ENCODE assay signal across 24 cellular contexts in the genomic region with DNA sequence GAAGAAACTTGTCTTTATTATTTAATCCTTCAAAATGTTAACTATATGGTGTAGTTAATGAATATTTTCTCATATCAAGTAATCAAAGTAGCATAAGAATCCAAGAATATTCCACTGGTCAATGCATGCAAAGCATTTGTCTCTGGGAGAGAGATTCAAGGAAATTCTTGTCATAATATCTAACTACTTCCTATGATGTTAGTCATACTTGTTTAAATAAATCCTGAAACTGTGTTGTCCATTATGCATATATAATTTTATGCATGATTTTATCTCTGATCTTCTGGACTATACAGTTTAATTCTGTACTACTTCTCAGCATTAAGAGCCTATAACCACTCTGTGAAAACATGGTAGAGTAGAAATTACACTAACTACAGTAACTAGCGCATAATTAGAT.
A peak's percentile ranks its signal among the peaks of the same experiment; 100 is the strongest.
DNase-seq lines count a peak whose midpoint lies in the region; ATAC-seq, FAIRE-seq and TF ChIP-seq lines count a peak whose summit lies in the region.
"Had no signal": no experiment of that assay in that cellular context is flagged by ENCODE, and none has a peak within 500 bp of the region (broad histone marks: within the 10 kb centered on the region; RNA-seq: fewer than 3 reads in every experiment).

No MANE protein-coding gene starts in this region.

- H3K36me3 Mint-ChIP-seq in astrocyte (ENCODE audit: low read depth, unreplicated experiment) = peaks cover 2% of the 10 kb centered on the region
- H3K36me3 Mint-ChIP-seq: CD14-positive monocyte had no signal

- no peaks in the 10 kb centered on the region for H3K27me3 ChIP-seq in astrocyte (ENCODE audit: insufficient read depth, low read length)
- H3K27me3 ChIP-seq: BE2C; BLaER1 treated with 17β-estradiol and CSF1 and Interleukin-3, amounts not matched to agents 10 nM and 100 nM had no signal

- no peaks in the 10 kb centered on the region for H3K4me1 Mint-ChIP-seq in astrocyte (ENCODE audit: low read depth, unreplicated experiment)
- H3K4me1 Mint-ChIP-seq: CD14-positive monocyte; CD8-positive, alpha-beta memory T cell had no signal

- H3K9ac ChIP-seq in astrocyte (ENCODE audit: low read length) = no peak overlapping the region
- H3K9ac ChIP-seq: BLaER1 treated with 17β-estradiol and CSF1 and Interleukin-3, amounts not matched to agents 10 nM and 100 nM had no signal

- no peaks in the 10 kb centered on the region for H3K79me2 ChIP-seq in astrocyte (ENCODE audit: insufficient read depth, low read length)

- H3K9me3 ChIP-seq in astrocyte (ENCODE audit: insufficient read depth, low read depth, low read length) = no peaks in the 10 kb centered on the region
- H3K9me3 ChIP-seq: BE2C had no signal

- H4K20me1 ChIP-seq in astrocyte (ENCODE audit: insufficient read depth, low read length) = no peaks in the 10 kb centered on the region
- H4K20me1 ChIP-seq: BLaER1 treated with 17β-estradiol and CSF1 and Interleukin-3, amounts not matched to agents 10 nM and 100 nM had no signal

- no peak overlapping the region for H3K4me3 Mint-ChIP-seq in astrocyte (ENCODE audit: unreplicated experiment)
- H3K4me3 Mint-ChIP-seq: CD14-positive monocyte; CD4-positive, alpha-beta T cell; CD8-positive, alpha-beta memory T cell; GM23338; H9 had no signal

- ATAC-seq in HG03280 (IDR thresholded peaks at IDR 0.05; ENCODE audit: unreplicated experiment) = no peak
- ATAC-seq: GM12878, GM23338, HCT116 had no signal

- no peak overlapping the region for H2AFZ ChIP-seq in astrocyte (ENCODE audit: low read depth, low read length)
- H2AFZ ChIP-seq: GM23338 had no signal

- H3K9me3 Mint-ChIP-seq in astrocyte (ENCODE audit: unreplicated experiment) = peaks cover 2% of the 10 kb centered on the region
- H3K9me3 Mint-ChIP-seq: GM23338 had no signal

- TF ChIP-seq CTCF in astrocyte (IDR thresholded peaks at IDR 0.05; ENCODE audit: insufficient read depth, low read depth, low read length) (no peak), epithelial cell of esophagus (IDR thresholded peaks at IDR 0.05; ENCODE audit: insufficient read depth, low read depth, low read length, missing control alignments) (no peak)

- peak; percentile 4 for DNase-seq in NCI-H226
- peak; percentile 1 for DNase-seq in astrocyte (ENCODE audit: low read depth)
- peak; percentile 1 for DNase-seq in epithelial cell of esophagus (ENCODE audit: low read depth)
- no peak for DNase-seq in NCI-H69 (lab: John Stamatoyannopoulos, UW)
- no peak for DNase-seq in stimulated activated CD4-positive, alpha-beta T cell treated with anti-CD3 and anti-CD28 coated beads, Interleukin-1b, Interleukin-23, amount 100 ng/mL, for 48 hours
- DNase-seq: AML-193; BE2C; CD4-positive, alpha-beta T cell; CD8-positive, alpha-beta memory T cell; DMS 273 treated with DMSO at 0.1 percent for 48 hours; DMS79; EL; GDM1; H9 had no signal

- H3K36me3 ChIP-seq in astrocyte (ENCODE audit: insufficient read depth, low read length) = no peaks in the 10 kb centered on the region
- H3K36me3 ChIP-seq: BE2C; BLaER1 treated with 17β-estradiol and CSF1 and Interleukin-3, amounts not matched to agents 10 nM and 100 nM had no signal

- H3K27ac Mint-ChIP-seq in astrocyte (ENCODE audit: unreplicated experiment) = no peak overlapping the region
- H3K27ac Mint-ChIP-seq: CD14-positive monocyte; CD4-positive, alpha-beta T cell; CD8-positive, alpha-beta memory T cell; GM23338; H9 had no signal

- no peak overlapping the region for H3K4me2 ChIP-seq in astrocyte (ENCODE audit: low read length)
- H3K4me2 ChIP-seq: BLaER1 treated with 17β-estradiol and CSF1 and Interleukin-3, amounts not matched to agents 10 nM and 100 nM; GM23338 had no signal

- no peak overlapping the region for H3K27ac ChIP-seq in astrocyte (ENCODE audit: low read depth, low read length)
- H3K27ac ChIP-seq: 22Rv1; BLaER1 treated with 17β-estradiol and CSF1 and Interleukin-3, amounts not matched to agents 10 nM and 100 nM had no signal

- FAIRE-seq in astrocyte (lab: Jason Lieb, UNC) = no peak
- FAIRE-seq: A204.1, D721Med, GM12878, GM19239 had no signal

- no peaks in the 10 kb centered on the region for H3K27me3 Mint-ChIP-seq in astrocyte (ENCODE audit: low read depth, unreplicated experiment)
- H3K27me3 Mint-ChIP-seq: CD4-positive, alpha-beta T cell had no signal

- H3K4me3 ChIP-seq in astrocyte (ENCODE audit: insufficient read depth, low read depth, low read length) (no peak overlapping the region), epithelial cell of esophagus (ENCODE audit: low read length) (no peak overlapping the region)
- H3K4me3 ChIP-seq: BLaER1 treated with 17β-estradiol and CSF1 and Interleukin-3, amounts not matched to agents 10 nM and 100 nM; GM12878; GM23338 had no signal

- no peaks in the 10 kb centered on the region for H3K4me1 ChIP-seq in astrocyte (ENCODE audit: insufficient read depth, low read length)
- H3K4me1 ChIP-seq: BE2C; BLaER1 treated with 17β-estradiol and CSF1 and Interleukin-3, amounts not matched to agents 10 nM and 100 nM had no signal

Comparison
In these comparisons a context has a peak if more than half of its experiments do, and no peak if none do; other contexts are left out.
1. DNase-seq: peak in NCI-H226 (single experiment), astrocyte (single experiment) and epithelial cell of esophagus (single experiment); none in NCI-H69 (single experiment) and stimulated activated CD4-positive, alpha-beta T cell treated with anti-CD3 and anti-CD28 coated beads, Interleukin-1b, Interleukin-23, amount 100 ng/mL, for 48 hours (single experiment).